26 cellular contexts compared by ENCODE assay signal in the genomic region with DNA sequence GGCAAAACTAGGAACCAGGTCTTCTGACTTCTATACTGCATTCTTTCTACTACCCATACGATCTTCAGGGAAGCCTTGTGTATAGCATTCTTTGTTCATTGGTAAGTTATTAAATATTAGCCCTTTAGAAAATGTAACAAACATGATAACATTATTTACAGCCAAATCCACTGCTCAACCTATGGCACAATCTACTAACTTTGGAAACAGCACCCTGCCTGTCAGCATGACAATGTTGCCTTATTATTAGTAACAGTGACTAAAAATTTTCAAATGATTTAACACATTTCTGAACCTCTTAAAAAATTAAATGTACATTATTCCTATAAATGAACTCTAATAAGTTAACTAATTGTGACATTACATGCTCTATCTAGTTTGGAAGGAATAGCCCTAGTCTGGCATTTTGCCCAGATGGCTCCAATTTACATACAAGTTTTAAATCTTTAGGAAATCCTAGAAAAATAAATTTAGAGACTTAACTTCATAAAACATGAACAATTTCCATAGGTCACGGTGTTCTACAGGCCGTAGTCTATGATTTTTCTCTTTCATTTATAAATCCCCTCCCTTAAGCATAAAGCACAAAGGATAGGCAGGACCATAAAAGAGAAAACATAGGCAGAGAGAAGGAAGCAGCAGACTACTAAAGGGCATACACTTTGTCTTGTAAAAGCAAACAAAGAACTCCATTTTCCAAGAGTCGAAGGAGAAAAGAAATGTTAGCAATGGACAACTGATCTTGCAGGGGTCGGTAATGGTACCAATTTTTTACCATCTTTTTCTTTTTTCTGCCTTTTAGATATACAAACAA. TPM values are rescaled to one million over a fixed set of nuclear protein-coding genes. Genes with fewer than 3 reads are reported as not detected.
A peak's percentile ranks its signal among the peaks of the same experiment; 100 is the strongest.
DNase-seq lines count a peak whose midpoint lies in the region; ATAC-seq, FAIRE-seq and TF ChIP-seq lines count a peak whose summit lies in the region.
"Had no signal": no experiment of that assay in that cellular context is flagged by ENCODE, and none has a peak within 500 bp of the region (broad histone marks: within the 10 kb centered on the region; RNA-seq: fewer than 3 reads in every experiment).

No MANE protein-coding gene starts in this region.

- no peak overlapping the region for H3K9ac ChIP-seq in H1 (replicated peaks in 1 of 4; ENCODE audit: extremely low read depth in 1 of 4, low read depth in 3 of 4, low read length in 3 of 4)

- WGBS in H1 (ENCODE audit: extremely low coverage in 1 of 2, insufficient coverage in 1 of 2, insufficient read length in 1 of 2, insufficient replicate concordance in 2 of 2, low coverage in 1 of 2, low lambda C conversion rate in 2 of 2, missing lambda C conversion rate in 1 of 2), 2 experiments: 81% methylated on average over 5 of the region's 5 CpGs; no CpG with 5 or more reads in 1 of the 2 experiments

- no peak overlapping the region for H2AK5ac ChIP-seq in H1 (ENCODE audit: low read depth, low read length)

- H3K79me1 ChIP-seq in H1 (ENCODE audit: low read depth, low read length): peaks cover 10% of the 10 kb centered on the region

- H3K14ac ChIP-seq in H1 (ENCODE audit: insufficient read length): no peak overlapping the region

- H3K79me2 ChIP-seq in H1 (ENCODE audit: control insufficient read depth in 1 of 2, insufficient read depth in 2 of 2, low read length in 2 of 2): peaks cover 2 to 78% of the 10 kb centered on the region in 2 experiments; a peak in 3 of 4 replicates

- TF ChIP-seq CTCF in H1 (IDR thresholded peaks at IDR 0.05; ENCODE audit: control extremely low read depth in 1 of 3, insufficient read depth in 1 of 3, low read depth in 1 of 3, low read length in 3 of 3): no peak

- no peak overlapping the region for H2BK12ac ChIP-seq in H1 (ENCODE audit: low read depth, low read length)

- H3K4me1 ChIP-seq in H1 (replicated peaks in 1 of 4; ENCODE audit: control insufficient read depth in 3 of 4, insufficient read depth in 4 of 4, low read length in 3 of 4): peaks cover 0 to 2% (median 0%) of the 10 kb centered on the region in 4 experiments; a peak in 1 of 7 replicates

- DNase-seq in DMS114 treated with DMSO at 0.1 percent for 48 hours (lab: John Stamatoyannopoulos, UW; ENCODE audit: unreplicated experiment) (peak; percentile 23), SK-MEL-5 (ENCODE audit: low read depth, low spot score) (peak; percentile 60), H1 (ENCODE audit: low read depth in 1 of 2, low spot score in 2 of 2) (no peak), medulla oblongata (ENCODE audit: extremely low spot score) (peak; percentile 4), GOT3 (lab: John Stamatoyannopoulos, UW) (no peak), COLO829 (ENCODE audit: low spot score) (no peak)
- DNase-seq: activated CD8-positive, alpha-beta memory T cell treated with anti-CD3 and anti-CD28 coated beads for 24 hours; activated naive CD4-positive, alpha-beta T cell treated with Interleukin-2 at 50 U/mL for 16 hours; activated T-cell treated with anti-CD3 and anti-CD28 coated beads, Interleukin-2, amount 50 U/mL, for 4 hours; naive thymus-derived CD8-positive, alpha-beta T cell; NCI-H1105; NCI-H2107; NCI-H510A treated with DMSO at 0.1 percent for 48 hours; posterior cingulate gyrus; stimulated activated CD4-positive, alpha-beta T cell treated with anti-CD3 and anti-CD28 coated beads, Interleukin-1b, Interleukin-23, amount 100 ng/mL, for 48 hours; stimulated activated naive CD8-positive, alpha-beta T cell treated with anti-CD3 and anti-CD28 coated beads, Interleukin-15, Interleukin-2, amounts not matched to agents 100 U/mL and 50 U/mL, for 24 hours; T1000 had no signal

- in situ Hi-C loops in SK-MEL-5 (cut with HindIII; ENCODE audit: low pct_unique_long_range_greater_than_20kb, low sequenced_read_pairs): no loop called here

- H3K23me2 ChIP-seq in H1 (ENCODE audit: low read depth, low read length): no peaks in the 10 kb centered on the region

- H2BK5ac ChIP-seq in H1 (ENCODE audit: low read depth, low read length): no peak overlapping the region

- H3K27ac ChIP-seq in H1 (ENCODE audit: low read depth, low read length): no peak overlapping the region
- H3K27ac ChIP-seq: tibial nerve had no signal

- no peak overlapping the region for H3K4me2 ChIP-seq in H1 (ENCODE audit: insufficient read depth in 1 of 2, low read depth in 2 of 2, low read length in 2 of 2)

- no peak overlapping the region for H3K4me3 ChIP-seq in H1 (ENCODE audit: extremely low read depth in 1 of 4, insufficient read depth in 2 of 4, low read depth in 3 of 4, low read length in 4 of 4)
- H3K4me3 ChIP-seq: tibial nerve had no signal

- no peak overlapping the region for H3K56ac ChIP-seq in H1 (replicated peaks; ENCODE audit: insufficient read length, low read depth, low read length)

- ATAC-seq in HG03521 (IDR thresholded peaks at IDR 0.05; ENCODE audit: unreplicated experiment): no peak
- no peak for ATAC-seq in GM18502 (IDR thresholded peaks at IDR 0.05; ENCODE audit: poor library complexity, unreplicated experiment)
- ATAC-seq: activated CD4-positive, CD25-positive, alpha-beta regulatory T cell treated with anti-CD3 and anti-CD28 coated beads, Interleukin-2, amount 50 U/mL, for 24 hours; activated T-cell treated with anti-CD3 and anti-CD28 coated beads, Interleukin-2, amount 50 U/mL, for 4 hours; HCT116; naive thymus-derived CD8-positive, alpha-beta T cell; SK-N-SH treated with all-trans-retinoic acid at 6 μM for 48 hours; stimulated activated naive CD8-positive, alpha-beta T cell treated with anti-CD3 and anti-CD28 coated beads, Interleukin-15, Interleukin-2, amounts not matched to agents 100 U/mL and 50 U/mL, for 24 hours had no signal

- FAIRE-seq in H1 (lab: Jason Lieb, UNC): peak; percentile 52
- FAIRE-seq: endometrium, frontal cortex, GM12891 had no signal

- H2AFZ ChIP-seq in H1 (ENCODE audit: low read length): no peak overlapping the region

- H3K9me3 ChIP-seq in H1 (ENCODE audit: insufficient read depth in 2 of 2, low read depth in 1 of 2, low read length in 1 of 2): no peaks in the 10 kb centered on the region
- H3K9me3 ChIP-seq: tibial nerve had no signal

- no peak for TF ChIP-seq RAD21 in H1 (IDR thresholded peaks at IDR 0.05 in 1 of 2, conservative IDR thresholded peaks at IDR 0.05 in 1 of 2; ENCODE audit: low read depth in 2 of 2, low read length in 2 of 2)

- H3K27me3 ChIP-seq in H1 (replicated peaks in 1 of 4; ENCODE audit: control insufficient read depth in 3 of 4, extremely low read depth in 1 of 4, insufficient read depth in 3 of 4, low read length in 3 of 4): no peaks in the 10 kb centered on the region
- H3K27me3 ChIP-seq: tibial nerve had no signal

- no peak overlapping the region for H3K4ac ChIP-seq in H1 (replicated peaks; ENCODE audit: insufficient read length, low read depth, low read length)

- H3K36me3 ChIP-seq in H1 (ENCODE audit: control insufficient read depth in 2 of 4, insufficient read depth in 4 of 4, low read length in 3 of 4): no peaks in the 10 kb centered on the region
- H3K36me3 ChIP-seq: tibial nerve had no signal

- no peak for TF ChIP-seq POLR2A in H1 (IDR thresholded peaks at IDR 0.05; ENCODE audit: control extremely low read depth in 1 of 2, low read depth in 2 of 2, low read length in 2 of 2)

- peaks cover 4 to 7% of the 10 kb centered on the region in 2 experiments for H4K20me1 ChIP-seq in H1 (replicated peaks in 1 of 2; ENCODE audit: control insufficient read depth in 1 of 2, insufficient read depth in 2 of 2, low read length in 2 of 2)

- H3K18ac ChIP-seq in H1 (ENCODE audit: extremely low read depth, low read length): no peak overlapping the region

- no peak overlapping the region for H4K8ac ChIP-seq in H1 (ENCODE audit: extremely low read depth, insufficient read depth, low read length)

- POLR2A ChIA-PET in H1 (lab: Charles Lee; ENCODE audit: partially characterized antibody): no interaction called here

- H2BK15ac ChIP-seq in H1 (ENCODE audit: low read length): no peak overlapping the region

- no peak for TF ChIP-seq EP300 in H1 (IDR thresholded peaks at IDR 0.05; ENCODE audit: borderline replicate concordance in 1 of 2, low read depth in 2 of 2, low read length in 2 of 2)

- no peak overlapping the region for H3K23ac ChIP-seq in H1 (ENCODE audit: insufficient read length)

- H4K5ac ChIP-seq in H1 (ENCODE audit: insufficient read length, low read depth, low read length): no peak overlapping the region

- no peak overlapping the region for H2BK20ac ChIP-seq in H1 (ENCODE audit: low read length)

- CTCF ChIA-PET in H1 (lab: Charles Lee; ENCODE audit: partially characterized antibody): interaction anchor here (0.9 kb wide), 1 partner anchor 52 kb away, joined by 4 read pairs; no protein-coding TSS in a partner anchor

- H2BK120ac ChIP-seq in H1 (replicated peaks; ENCODE audit: low read depth, low read length): no peak overlapping the region

- no peak overlapping the region for H4K91ac ChIP-seq in H1 (replicated peaks; ENCODE audit: insufficient read length, low read length)

TF ChIP-seq in H1, 55 proteins besides CTCF, POLR2A, EP300 and RAD21 (continues in another document):
- TF ChIP-seq YY1 (IDR thresholded peaks at IDR 0.05; ENCODE audit: low read depth, low read length) (no peak), EGR1 (IDR thresholded peaks at IDR 0.05; ENCODE audit: borderline replicate concordance, low read depth, low read length) (no peak), SP4 (IDR thresholded peaks at IDR 0.05; ENCODE audit: low read length) (no peak)
- TF ChIP-seq, protein P1, sequence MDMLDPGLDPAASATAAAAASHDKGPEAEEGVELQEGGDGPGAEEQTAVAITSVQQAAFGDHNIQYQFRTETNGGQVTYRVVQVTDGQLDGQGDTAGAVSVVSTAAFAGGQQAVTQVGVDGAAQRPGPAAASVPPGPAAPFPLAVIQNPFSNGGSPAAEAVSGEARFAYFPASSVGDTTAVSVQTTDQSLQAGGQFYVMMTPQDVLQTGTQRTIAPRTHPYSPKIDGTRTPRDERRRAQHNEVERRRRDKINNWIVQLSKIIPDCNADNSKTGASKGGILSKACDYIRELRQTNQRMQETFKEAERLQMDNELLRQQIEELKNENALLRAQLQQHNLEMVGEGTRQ (IDR thresholded peaks at IDR 0.05; ENCODE audit: low read length): no peak

RNA-seq across cellular contexts. Expression of a gene that starts 33.6 kb away (rescaled TPM):
- 50.9 and 54.1 TPM in 2 replicates for total RNA-seq in SK-MEL-5 (2014; rRNA removed; shearing (Covaris generic))
- 55.9 and 87.8 TPM in 2 replicates for polyA plus RNA-seq in SK-MEL-5 (2015; cell fraction: cytosol; rRNA removed)
- polyA plus RNA-seq in SK-MEL-5 (2015; cell fraction: nucleus; rRNA removed): 8.4 and 30.5 TPM in 2 replicates
- 94.3 and 99.5 TPM in 2 replicates for total RNA-seq in H1 (2021; fragmentation: NEBNext Ultra II Directional; extraction: Animal tissue kit (Norgen Biotek cat#: 25700))
- polyA plus RNA-seq in H1 (2011; rRNA removed): 14.8 and 22.4 TPM in 2 replicates
- 24.8 TPM for polyA plus RNA-seq in H1 (2011; cell fraction: cytosol; rRNA removed)
- 55.5 TPM for polyA plus RNA-seq in H1 (2011; cell fraction: nucleus; rRNA removed)
- 22.1 to 47.9 TPM (median 34.4 TPM) in 4 replicates for polyA plus RNA-seq in H1 (2012, experiment 1 of 2)
- 2.4 TPM for polyA plus RNA-seq in H1 (2012, experiment 2 of 2)
- polyA plus RNA-seq in H1 (2013, experiment 1 of 2): 81.2 TPM
- polyA plus RNA-seq in H1 (2013, experiment 2 of 2): 75.8 TPM
- 69.5 and 115 TPM in 2 replicates for polyA minus RNA-seq in H1 (2011; rRNA and poly(A)+ RNA removed)
- polyA minus RNA-seq in H1 (2011; cell fraction: cytosol; rRNA and poly(A)+ RNA removed): 35.8 TPM
- polyA minus RNA-seq in H1 (2011; cell fraction: nucleus; rRNA and poly(A)+ RNA removed): 60.0 TPM

Comparison
In these comparisons a context has a peak if more than half of its experiments do, and no peak if none do; other contexts are left out.
1. DNase-seq: peak in DMS114 treated with DMSO at 0.1 percent for 48 hours (single experiment), SK-MEL-5 (single experiment) and medulla oblongata (single experiment); none in H1 (0 of 2), GOT3 (single experiment) and COLO829 (single experiment).